In the genomic region with DNA sequence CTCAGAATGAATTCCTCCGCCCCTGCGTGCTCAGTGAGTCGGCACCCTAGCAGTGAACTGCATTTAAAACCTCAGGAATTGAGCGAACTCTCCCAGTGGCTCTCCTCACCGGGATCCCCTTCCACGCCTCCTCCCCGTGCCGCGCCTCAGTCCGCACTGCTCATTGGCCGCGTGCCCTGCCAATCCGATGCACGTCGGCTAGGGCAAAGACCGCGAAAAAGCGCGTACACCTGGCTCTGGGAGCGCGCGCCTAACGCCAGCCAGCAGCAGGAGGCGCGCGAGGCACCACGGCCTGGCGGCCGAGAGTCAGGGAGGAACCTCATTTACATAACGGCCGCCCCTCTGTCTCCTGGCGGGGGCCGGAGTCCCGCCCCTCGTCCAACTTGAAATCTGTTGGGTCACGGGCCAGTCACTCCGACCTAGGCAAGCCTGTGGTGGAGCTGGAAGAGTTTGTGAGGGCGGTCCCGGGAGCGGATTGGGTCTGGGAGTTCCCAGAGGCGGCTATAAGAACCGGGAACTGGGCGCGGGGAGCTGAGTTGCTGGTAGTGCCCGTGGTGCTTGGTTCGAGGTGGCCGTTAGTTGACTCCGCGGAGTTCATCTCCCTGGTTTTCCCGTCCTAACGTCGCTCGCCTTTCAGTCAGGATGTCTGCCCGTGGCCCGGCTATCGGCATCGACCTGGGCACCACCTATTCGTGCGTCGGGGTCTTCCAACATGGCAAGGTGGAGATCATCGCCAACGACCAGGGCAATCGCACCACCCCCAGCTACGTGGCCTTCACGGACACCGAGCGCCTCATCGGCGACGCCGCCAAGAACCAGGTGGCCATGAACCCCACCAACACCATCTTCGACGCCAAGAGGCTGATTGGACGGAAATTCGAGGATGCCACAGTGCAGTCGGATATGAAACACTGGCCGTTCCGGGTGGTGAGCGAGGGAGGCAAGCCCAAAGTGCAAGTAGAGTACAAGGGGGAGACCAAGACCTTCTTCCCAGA, we compare ENCODE assay signal across 8 cellular contexts. TPM values are rescaled to one million over a fixed set of nuclear protein-coding genes. Genes with fewer than 3 reads are reported as not detected.
DNase-seq lines count a peak whose midpoint lies in the region; ATAC-seq lines count a peak whose summit lies in the region.

A gene (plus strand): TSS at position 534 of the 995 bp plus-strand sequence. CDS start 109 bp downstream, at position 643.

- ATAC-seq in GM19043 (IDR thresholded peaks at IDR 0.05; ENCODE audit: low read depth, unreplicated experiment): peak; percentile 93
- ATAC-seq in HG03432 (IDR thresholded peaks at IDR 0.05; ENCODE audit: unreplicated experiment): peak; percentile 96

- DNase-seq in AG08396 (ENCODE audit: low spot score) (peak; percentile 97), NCI-H748 treated with DMSO at 0.1 percent for 48 hours (lab: John Stamatoyannopoulos, UW) (peak; percentile 85), lung microvascular endothelial cell (ENCODE audit: low read depth in 2 of 2) (peak; percentile 100)
- DNase-seq in activated CD8-positive, alpha-beta memory T cell treated with anti-CD3 and anti-CD28 coated beads for 24 hours: peak; percentile 97
- peak; percentile 90 for DNase-seq in effector CD8-positive, alpha-beta T cell (lab: John Stamatoyannopoulos, UW)
- DNase-seq in stimulated activated CD4-positive, alpha-beta T cell treated with anti-CD3 and anti-CD28 coated beads, TNF-alpha, amount 100 ng/mL, for 48 hours (ENCODE audit: low read depth in 3 of 3): peak; percentile 89 to 94 (median 92)

RNA-seq across cellular contexts. Expression of the gene that starts here (rescaled TPM):
- total RNA-seq in lung microvascular endothelial cell: 1.7 and 3.0 TPM in 2 replicates

Comparison
In these comparisons a context has a peak if more than half of its experiments do, and no peak if none do; other contexts are left out.
1. Peak in every context shown above with its lines: DNase-seq and ATAC-seq.